In genomic region chr1:212671342-212672031, GRCh38 we compare ENCODE assay signal across 8 cellular contexts. TPM values are rescaled to one million over a fixed set of nuclear protein-coding genes. Genes with fewer than 3 reads are reported as not detected.
DNase-seq lines count a peak whose midpoint lies in the region; ATAC-seq and TF ChIP-seq lines count a peak whose summit lies in the region.

No MANE protein-coding gene starts in this region.

- H3K4me1 ChIP-seq in lung (ENCODE audit: control insufficient read depth in 2 of 2, insufficient read depth in 2 of 2, low read length in 2 of 2): peaks cover 4 to 7% of the 10 kb centered on the region in 2 donors

- peaks cover 14% of the 10 kb centered on the region for H3K27me3 Mint-ChIP-seq in brain

- H3K9me3 Mint-ChIP-seq in brain: peaks cover 0 to 3% (median 0%) of the 10 kb centered on the region in 5 experiments

- peak overlapping the region; percentile 14 for H3K4me3 ChIP-seq in HL-60 (replicated peaks; ENCODE audit: insufficient read depth, low read length)
- H3K4me3 ChIP-seq in lung: no peak overlapping the region

- no peaks in the 10 kb centered on the region for H3K36me3 Mint-ChIP-seq in brain

- 24 to 49% methylated on average over 12 of the region's 12 CpGs for whole genome bisulfite sequencing in lung, 2 donors

- no peaks in the 10 kb centered on the region for H3K36me3 ChIP-seq in lung (ENCODE audit: control insufficient read depth in 2 of 2, insufficient read depth in 2 of 2, low read length in 2 of 2)

- peaks cover 48% of the 10 kb centered on the region for H3K4me1 Mint-ChIP-seq in brain

- H3K27ac Mint-ChIP-seq in brain: peak overlapping the region; percentile 56 to 84 (median 65)

- H3K9me3 ChIP-seq in lung (ENCODE audit: control insufficient read depth in 2 of 2, insufficient read depth in 1 of 2, low read length in 1 of 2): peaks cover 0 to 2% of the 10 kb centered on the region in 2 donors

- H3K4me3 Mint-ChIP-seq in brain: peak overlapping the region; percentile 8 to 54 (median 14)

- TF ChIP-seq CTCF in HL-60 (IDR thresholded peaks at IDR 0.05; ENCODE audit: insufficient read depth, low read length) (no peak), brain (conservative IDR thresholded peaks at IDR 0.05) (no peak), lung (IDR thresholded peaks at IDR 0.05; ENCODE audit: control extremely low read depth, extremely low read depth) (no peak)

- H3K27ac ChIP-seq in HL-60 (replicated peaks): peak overlapping the region; percentile 53
- no peak overlapping the region for H3K27ac ChIP-seq in lung (ENCODE audit: low read depth in 1 of 2, low read length in 1 of 2)

- DNase-seq in HL-60 (ENCODE audit: low read depth in 1 of 2, low spot score in 1 of 2) (peak; percentile 65 to 96), NCI-H748 treated with DMSO at 0.1 percent for 48 hours (lab: John Stamatoyannopoulos, UW) (peak; percentile 41), lung (ENCODE audit: low spot score) (peak; percentile 46), ureter (ENCODE audit: low spot score) (no peak)
- DNase-seq in stimulated activated CD4-positive, alpha-beta T cell treated with anti-CD3 and anti-CD28 coated beads, Interleukin-2, amount 100 ng/mL, for 24 hours: no peak

- H3K27me3 ChIP-seq in HL-60 (ENCODE audit: insufficient read depth, poor library complexity, severe bottlenecking) (no peaks in the 10 kb centered on the region), lung (ENCODE audit: control insufficient read depth, insufficient read depth) (no peaks in the 10 kb centered on the region)

- ATAC-seq in GM18502 (IDR thresholded peaks at IDR 0.05; ENCODE audit: poor library complexity, unreplicated experiment): peak; percentile 49
- ATAC-seq in lung (ENCODE audit: insufficient read depth, low FRiP score): no peak
- ATAC-seq in HG02588 (IDR thresholded peaks at IDR 0.05; ENCODE audit: unreplicated experiment): no peak

RNA-seq across cellular contexts. Expression of gene BATF3, which starts 28.2 kb away (rescaled TPM):
- polyA plus RNA-seq in brain (ENCODE audit: insufficient read depth, low read depth, low replicate concordance) (1.8 TPM), lung (10 to 100 TPM in 1 of 2 donors, 1 to 10 TPM in 1; 8.3 to 24.6 TPM)
- total RNA-seq in lung (10 to 100 TPM in 1 of 2 donors, 1 to 10 TPM in 1; 2.4 to 12.0 TPM), ureter (3.5 TPM)

Comparison
In these comparisons a context has a peak if more than half of its experiments do, and no peak if none do; other contexts are left out.
1. DNase-seq: peak in HL-60 (2 of 2), NCI-H748 treated with DMSO at 0.1 percent for 48 hours (single experiment) and lung (single experiment); none in stimulated activated CD4-positive, alpha-beta T cell treated with anti-CD3 and anti-CD28 coated beads, Interleukin-2, amount 100 ng/mL, for 24 hours (0 of 2) and ureter (single experiment).